ENCODE assay signal across 17 cellular contexts in genomic region chr16:46899443-46900143, GRCh38. TPM values are rescaled to one million over a fixed set of nuclear protein-coding genes. Genes with fewer than 3 reads are reported as not detected.
DNase-seq lines count a peak whose midpoint lies in the region; ATAC-seq, FAIRE-seq and TF ChIP-seq lines count a peak whose summit lies in the region.
"Had no signal": no experiment of that assay in that cellular context is flagged by ENCODE, and none has a peak within 500 bp of the region (broad histone marks: within the 10 kb centered on the region; RNA-seq: fewer than 3 reads in every experiment).

No MANE protein-coding gene starts in this region.

- FAIRE-seq in HepG2 (lab: Jason Lieb, UNC) = no peak
- FAIRE-seq: A204.1, GM12892 had no signal

- no peak; a peak in 2 of 4 replicates for TF ChIP-seq POLR2A in HepG2 (IDR thresholded peaks at IDR 0.05; ENCODE audit: insufficient read depth in 1 of 2, low read depth in 2 of 2, low read length in 2 of 2)
- TF ChIP-seq POLR2A in right lobe of liver (IDR thresholded peaks at IDR 0.05) = no peak
- no peak for TF ChIP-seq POLR2A in body of pancreas (IDR thresholded peaks at IDR 0.05)

- TF ChIP-seq CTCF in HepG2 (CRISPR knock-in tag; IDR thresholded peaks at IDR 0.05) (no peak), right lobe of liver (IDR thresholded peaks at IDR 0.05) (no peak), body of pancreas (IDR thresholded peaks at IDR 0.05) (no peak), upper lobe of right lung (IDR thresholded peaks at IDR 0.05) (no peak), GM10266 (IDR thresholded peaks at IDR 0.05; ENCODE audit: control insufficient read depth, insufficient read depth, low read depth, missing control alignments) (no peak)

- no peak overlapping the region for H2BK15ac ChIP-seq in mesenchymal stem cell (ENCODE audit: low read depth, poor library complexity, severe bottlenecking)

- peaks cover 46% of the 10 kb centered on the region for H3K79me2 ChIP-seq in HepG2 (ENCODE audit: insufficient read depth, low read length)

- no peak for TF ChIP-seq RAD21 in HepG2 (CRISPR knock-in tag; IDR thresholded peaks at IDR 0.05)

- H2AFZ ChIP-seq in HepG2 (ENCODE audit: low read length) = no peak overlapping the region
- no peak overlapping the region for H2AFZ ChIP-seq in mesenchymal stem cell (ENCODE audit: low read depth, low read length)

- POLR2A ChIA-PET in HepG2 (lab: Yijun Ruan, JAX) = interaction anchor here (0.6 to 11.7 kb wide), 8 partner anchors 9 to 45 kb away, joined by 3 to 133 read pairs (median 4); partner anchors contain the start of gene GPT2

- H3K79me1 ChIP-seq in mesenchymal stem cell (replicated peaks; ENCODE audit: low read length, poor library complexity, severe bottlenecking) = peaks cover 22% of the 10 kb centered on the region

- ATAC-seq in HepG2 (no peak), right lobe of liver (no peak), body of pancreas (no peak), upper lobe of right lung (peak; percentile 68)

- peak overlapping the region; percentile 65 for H4K8ac ChIP-seq in mesenchymal stem cell (ENCODE audit: low read length)

- TF ChIP-seq EP300 in HepG2 (IDR thresholded peaks at IDR 0.05; ENCODE audit: low read depth in 2 of 2, low read length in 2 of 2) (no peak), HepG2 (CRISPR knock-in tag; IDR thresholded peaks at IDR 0.05; ENCODE audit: borderline replicate concordance) (no peak)

- no peak overlapping the region for H3K9ac ChIP-seq in HepG2 (ENCODE audit: insufficient read depth, low read depth, low read length)
- no peak overlapping the region for H3K9ac ChIP-seq in mesenchymal stem cell (ENCODE audit: low read length)

- intact Hi-C loops in HepG2 (cut with micrococcal nuclease; ENCODE audit: unreplicated experiment) = no loop called here
- intact Hi-C loops in right lobe of liver (cut with DNase I) = no loop called here
- intact Hi-C loops in body of pancreas (cut with DNase I) = no loop called here
- intact Hi-C loops in upper lobe of right lung (cut with DNase I) = loop anchor here (10.0 kb wide), 1 partner anchor 45 kb away; no protein-coding TSS in a partner anchor

- 93% methylated on average over 5 of the region's 9 CpGs for WGBS in HepG2 (ENCODE audit: low lambda C conversion rate)
- 40% methylated on average over 1 of the region's 9 CpGs for WGBS in right lobe of liver (ENCODE audit: insufficient coverage, low coverage, low lambda C conversion rate, missing lambda C conversion rate)
- 77 to 84% methylated on average over 3 to 9 of the region's 9 CpGs for WGBS in body of pancreas, 2 donors
- WGBS in mesenchymal stem cell = 77% methylated on average over 9 of the region's 9 CpGs

- no peak for DNase-seq in HepG2 (ENCODE audit: low spot score)
- DNase-seq in right lobe of liver = no peak
- DNase-seq in body of pancreas = no peak
- peak; percentile 4 for DNase-seq in mesenchymal stem cell
- no peak for DNase-seq in upper lobe of right lung
- DNase-seq in mesenteric fat pad (ENCODE audit: low spot score) = no peak
- no peak for DNase-seq in OCI-M1 (lab: John Stamatoyannopoulos, UW)
- DNase-seq in GM10266 (ENCODE audit: extremely low spot score) = no peak
- DNase-seq: activated CD4-positive, alpha-beta T cell treated with anti-CD3 and anti-CD28 coated beads, Interleukin-2, amount 10 ng/mL, durations not matched to agents 7 days and 5 days; activated T-cell treated with anti-CD3 and anti-CD28 coated beads for 4 hours; CD8-positive, alpha-beta memory T cell; NCI-H1417 treated with DMSO at 0.1 percent for 48 hours; retina; stimulated activated CD4-positive, alpha-beta T cell treated with anti-CD3 and anti-CD28 coated beads, Interleukin-2, amount 100 ng/mL, for 24 hours had no signal

- no peaks in the 10 kb centered on the region for H3K9me3 ChIP-seq in HepG2 (ENCODE audit: low read length)
- H3K9me3 ChIP-seq in right lobe of liver = no peaks in the 10 kb centered on the region
- no peaks in the 10 kb centered on the region for H3K9me3 ChIP-seq in body of pancreas
- no peaks in the 10 kb centered on the region for H3K9me3 ChIP-seq in mesenchymal stem cell (ENCODE audit: control insufficient read depth, low read length)
- H3K9me3 ChIP-seq in upper lobe of right lung = no peaks in the 10 kb centered on the region

- H3K27me3 ChIP-seq in HepG2 (ENCODE audit: control insufficient read depth in 1 of 2, insufficient read depth in 2 of 2, low read length in 2 of 2) = no peaks in the 10 kb centered on the region
- H3K27me3 ChIP-seq in right lobe of liver = no peaks in the 10 kb centered on the region
- no peaks in the 10 kb centered on the region for H3K27me3 ChIP-seq in body of pancreas
- no peaks in the 10 kb centered on the region for H3K27me3 ChIP-seq in mesenchymal stem cell (ENCODE audit: control insufficient read depth in 1 of 2, insufficient read depth in 1 of 2, low read length in 2 of 2)
- H3K27me3 ChIP-seq in upper lobe of right lung = no peaks in the 10 kb centered on the region
- H3K27me3 ChIP-seq: cardiac muscle cell had no signal

- CTCF ChIA-PET in HepG2 (lab: Yijun Ruan, JAX; ENCODE audit: low intra/inter-chr PET ratio, low total read pairs) = no interaction called here

- peak overlapping the region in 1 of 2 experiments; percentile 42 for H3K18ac ChIP-seq in mesenchymal stem cell (ENCODE audit: low read depth in 1 of 2, low read length in 2 of 2)

- H3K4me1 ChIP-seq in HepG2 (ENCODE audit: insufficient read depth, low read length) = peaks cover 47% of the 10 kb centered on the region
- peaks cover 0 to 29% (median 7%) of the 10 kb centered on the region in 4 donors for H3K4me1 ChIP-seq in right lobe of liver
- H3K4me1 ChIP-seq in body of pancreas = peaks cover 60% of the 10 kb centered on the region
- H3K4me1 ChIP-seq in mesenchymal stem cell (ENCODE audit: control insufficient read depth, insufficient read depth, low read depth, low read length) = peaks cover 19% of the 10 kb centered on the region
- H3K4me1 ChIP-seq in upper lobe of right lung = peaks cover 3% of the 10 kb centered on the region

- no peak overlapping the region for H2BK120ac ChIP-seq in mesenchymal stem cell (ENCODE audit: low read depth, low read length)

- H3K27ac ChIP-seq in HepG2 (ENCODE audit: extremely low read length, insufficient read depth, low read length) (peak overlapping the region; percentile 27), right lobe of liver (no peak overlapping the region), body of pancreas (peak overlapping the region in 3 of 4 donors; percentile 58 to 72 (median 71)), mesenchymal stem cell (ENCODE audit: low read length, poor library complexity, severe bottlenecking) (no peak overlapping the region), upper lobe of right lung (no peak overlapping the region)
- H3K27ac ChIP-seq: cardiac muscle cell had no signal

- BruUV-seq in HepG2 (replicated peaks; lab: Mats Ljungman, UMichigan) = no TSS peak

- H2AK5ac ChIP-seq in mesenchymal stem cell (ENCODE audit: low read length, severe bottlenecking) = no peak overlapping the region

- in situ Hi-C loops in HepG2 (cut with HindIII; ENCODE audit: extremely low pct_ligation_motif_present, low pct_unique_long_range_greater_than_20kb) = no loop called here

- peaks cover 62 to 79% of the 10 kb centered on the region in 2 experiments for H3K36me3 ChIP-seq in HepG2 (replicated peaks in 1 of 2; ENCODE audit: control insufficient read depth in 1 of 2, insufficient read depth in 2 of 2, low read length in 2 of 2)
- H3K36me3 ChIP-seq in right lobe of liver = peaks cover 0 to 40% (median 18%) of the 10 kb centered on the region in 4 donors
- H3K36me3 ChIP-seq in body of pancreas (replicated peaks in 1 of 2; ENCODE audit: insufficient read depth in 1 of 2, low read depth in 2 of 2) = peaks cover 4 to 6% of the 10 kb centered on the region in 2 donors
- peaks cover 18 to 56% of the 10 kb centered on the region in 2 experiments for H3K36me3 ChIP-seq in mesenchymal stem cell (ENCODE audit: control insufficient read depth in 1 of 2, insufficient read depth in 2 of 2, low read depth in 1 of 2, low read length in 2 of 2)
- H3K36me3 ChIP-seq in upper lobe of right lung = no peaks in the 10 kb centered on the region
- H3K36me3 ChIP-seq: cardiac muscle cell had no signal

- H3K4me2 ChIP-seq in HepG2 (ENCODE audit: low read depth, low read length) (no peak overlapping the region), mesenchymal stem cell (ENCODE audit: low read length, poor library complexity, severe bottlenecking) (no peak overlapping the region)

- H3K4ac ChIP-seq in mesenchymal stem cell (ENCODE audit: low read depth in 1 of 2, low read length in 2 of 2) = no peak overlapping the region

- no peak overlapping the region for H2BK12ac ChIP-seq in mesenchymal stem cell (ENCODE audit: low read length in 2 of 2)

- peak overlapping the region; percentile 37 for H4K91ac ChIP-seq in mesenchymal stem cell (ENCODE audit: low read length)

- no peak overlapping the region for H3K4me3 ChIP-seq in HepG2 (replicated peaks in 1 of 3; ENCODE audit: insufficient read depth in 1 of 3, low read depth in 2 of 3, low read length in 3 of 3)
- no peak overlapping the region for H3K4me3 ChIP-seq in right lobe of liver
- H3K4me3 ChIP-seq in body of pancreas = no peak overlapping the region
- H3K4me3 ChIP-seq in mesenchymal stem cell (ENCODE audit: insufficient read depth in 1 of 2, low read depth in 1 of 2, low read length in 2 of 2) = no peak overlapping the region
- H3K4me3 ChIP-seq in upper lobe of right lung = no peak overlapping the region
- H3K4me3 ChIP-seq: cardiac muscle cell had no signal

- H3K23ac ChIP-seq in mesenchymal stem cell (ENCODE audit: low read length in 2 of 2) = no peak overlapping the region

- no peak overlapping the region for H2BK5ac ChIP-seq in mesenchymal stem cell (ENCODE audit: low read depth, low read length, poor library complexity, severe bottlenecking)

- no peak overlapping the region for H3K14ac ChIP-seq in mesenchymal stem cell (ENCODE audit: low read length in 2 of 2)

- H4K20me1 ChIP-seq in HepG2 (ENCODE audit: insufficient read depth, low read length) = peaks cover 51% of the 10 kb centered on the region; the same call in 1 of the 2 replicates

RNA-seq across cellular contexts. Expression of gene GPT2, which starts 15.4 kb away (rescaled TPM):
- total RNA-seq in HepG2 (2016; rRNA removed; fragmentation: Illumina TruSeq; extraction: Trizol) = 130 and 138 TPM in 2 replicates
- 22.1 and 23.2 TPM in 2 replicates for total RNA-seq in HepG2 (2016; cell fraction: cytosol; rRNA removed; fragmentation: Illumina TruSeq; extraction: Trizol; ENCODE audit: low read depth)
- total RNA-seq in HepG2 (2016; cell fraction: insoluble cytoplasmic fraction; rRNA removed; fragmentation: Illumina TruSeq; extraction: Trizol) = 114 and 146 TPM in 2 replicates
- total RNA-seq in HepG2 (2016; cell fraction: membrane; rRNA removed; fragmentation: Illumina TruSeq; extraction: Trizol) = 63.0 and 65.0 TPM in 2 replicates
- 59.4 and 71.5 TPM in 2 replicates for total RNA-seq in HepG2 (2016; cell fraction: nucleus; rRNA removed; fragmentation: Illumina TruSeq; extraction: Trizol)
- 267 and 269 TPM in 2 replicates for polyA plus RNA-seq in HepG2 (2011; rRNA removed)
- 182 and 277 TPM in 2 replicates for polyA plus RNA-seq in HepG2 (2011; cell fraction: cytosol; rRNA removed)
- 334 and 385 TPM in 2 replicates for polyA plus RNA-seq in HepG2 (2011; cell fraction: nucleus; rRNA removed)
- polyA plus RNA-seq in HepG2 (2012) = 220 and 249 TPM in 2 replicates
- polyA plus RNA-seq in HepG2 (2016; cell fraction: cytosol; fragmentation: Illumina TruSeq; extraction: Trizol; ENCODE audit: low read depth) = 21.5 and 27.7 TPM in 2 replicates
- 122 and 156 TPM in 2 replicates for polyA plus RNA-seq in HepG2 (2016; cell fraction: insoluble cytoplasmic fraction; fragmentation: Illumina TruSeq; extraction: Trizol; ENCODE audit: low read depth)
- 42.5 and 45.9 TPM in 2 replicates for polyA plus RNA-seq in HepG2 (2016; cell fraction: membrane; fragmentation: Illumina TruSeq; extraction: Trizol; ENCODE audit: low read depth)
- polyA plus RNA-seq in HepG2 (2016; cell fraction: nucleus; fragmentation: Illumina TruSeq; extraction: Trizol; ENCODE audit: insufficient read depth, low read depth) = 148 and 163 TPM in 2 replicates
- polyA minus RNA-seq in HepG2 (2011; rRNA and poly(A)+ RNA removed; ENCODE audit: low replicate concordance) = 33.0 and 786 TPM in 2 replicates
- 198 TPM in 2 replicates for polyA minus RNA-seq in HepG2 (2011; cell fraction: cytosol; rRNA and poly(A)+ RNA removed)
- polyA minus RNA-seq in HepG2 (2011; cell fraction: nucleus; rRNA and poly(A)+ RNA removed) = 79.2 and 86.4 TPM in 2 replicates
- total RNA-seq in right lobe of liver = 100 to 1,000 TPM in 2 of 6 experiments, 10 to 100 TPM in 4; 30.8 to 163 (median 92.0) TPM
- total RNA-seq in body of pancreas = 10 to 100 TPM; 52.1 to 83.1 TPM
- 6.0 TPM for polyA plus RNA-seq in mesenchymal stem cell (2013, experiment 1 of 2)
- 6.8 TPM for polyA plus RNA-seq in mesenchymal stem cell (2013, experiment 2 of 2)
- total RNA-seq in upper lobe of right lung = 6.2 TPM
- total RNA-seq in mesenteric fat pad = 53.5 TPM

Comparison
In these comparisons a context has a peak if more than half of its experiments do, and no peak if none do; other contexts are left out.
1. H3K27ac ChIP-seq: peak in HepG2 (single experiment) and body of pancreas (3 of 4); none in right lobe of liver (0 of 3), mesenchymal stem cell (single experiment) and upper lobe of right lung (single experiment).